ENCODE assay signal across 14 cellular contexts in genomic region chr10:85100495-85100894, GRCh38.
DNase-seq lines count a peak whose midpoint lies in the region; ATAC-seq and TF ChIP-seq lines count a peak whose summit lies in the region.
"Had no signal": no experiment of that assay in that cellular context is flagged by ENCODE, and none has a peak within 500 bp of the region (broad histone marks: within the 10 kb centered on the region; RNA-seq: fewer than 3 reads in every experiment).

No MANE protein-coding gene starts in this region.

- H3K4me3 ChIP-seq in astrocyte of the spinal cord (ENCODE audit: low read depth, low read length) (no peak overlapping the region), epithelial cell of esophagus (ENCODE audit: low read length) (no peak overlapping the region)
- H3K4me3 ChIP-seq: GM12878 had no signal

- CTCF ChIA-PET in RWPE1 (lab: Yijun Ruan, JAX), result no interaction called here

- TF ChIP-seq CTCF in astrocyte of the spinal cord (IDR thresholded peaks at IDR 0.05; ENCODE audit: low read depth, low read length) (no peak), epithelial cell of esophagus (IDR thresholded peaks at IDR 0.05; ENCODE audit: insufficient read depth, low read depth, low read length, missing control alignments) (no peak), RWPE1 (conservative IDR thresholded peaks at IDR 0.05; ENCODE audit: low read depth) (no peak)

- POLR2A ChIA-PET in RWPE1 (lab: Yijun Ruan, JAX; ENCODE audit: low non-redundant PET), result no interaction called here

- H3K27ac ChIP-seq in RWPE1, result no peak overlapping the region

- DNase-seq in NCI-H446 treated with DMSO at 0.1 percent for 48 hours (lab: John Stamatoyannopoulos, UW) (peak; percentile 12), astrocyte of the spinal cord (ENCODE audit: low read depth, low spot score) (peak; percentile 31), epithelial cell of esophagus (ENCODE audit: low read depth) (peak; percentile 6), kidney tubule cell (ENCODE audit: low spot score) (peak; percentile 84), GOT3 (lab: John Stamatoyannopoulos, UW) (no peak), RWPE1 (ENCODE audit: low spot score) (no peak)
- DNase-seq in activated CD4-positive, alpha-beta T cell treated with anti-CD3 and anti-CD28 coated beads, Interleukin-2, amount 50 U/mL, for 4 hours, result no peak
- DNase-seq: C1 segment of cervical spinal cord; Calu3; CD4-positive, alpha-beta T cell; DMS 273 treated with DMSO at 0.1 percent for 48 hours; H7 had no signal

- ATAC-seq in GM19023 (IDR thresholded peaks at IDR 0.05; ENCODE audit: unreplicated experiment), result no peak
- ATAC-seq: GM12878 had no signal

- in situ Hi-C loops in astrocyte of the spinal cord (cut with HindIII; ENCODE audit: low sequenced_read_pairs), result no loop called here

Comparison
In these comparisons a context has a peak if more than half of its experiments do, and no peak if none do; other contexts are left out.
1. DNase-seq: peak in NCI-H446 treated with DMSO at 0.1 percent for 48 hours (single experiment), astrocyte of the spinal cord (single experiment), epithelial cell of esophagus (single experiment) and kidney tubule cell (single experiment); none in GOT3 (single experiment), RWPE1 (single experiment) and activated CD4-positive, alpha-beta T cell treated with anti-CD3 and anti-CD28 coated beads, Interleukin-2, amount 50 U/mL, for 4 hours (0 of 2).